1 cellular context compared by ENCODE assay signal in the genomic region with DNA sequence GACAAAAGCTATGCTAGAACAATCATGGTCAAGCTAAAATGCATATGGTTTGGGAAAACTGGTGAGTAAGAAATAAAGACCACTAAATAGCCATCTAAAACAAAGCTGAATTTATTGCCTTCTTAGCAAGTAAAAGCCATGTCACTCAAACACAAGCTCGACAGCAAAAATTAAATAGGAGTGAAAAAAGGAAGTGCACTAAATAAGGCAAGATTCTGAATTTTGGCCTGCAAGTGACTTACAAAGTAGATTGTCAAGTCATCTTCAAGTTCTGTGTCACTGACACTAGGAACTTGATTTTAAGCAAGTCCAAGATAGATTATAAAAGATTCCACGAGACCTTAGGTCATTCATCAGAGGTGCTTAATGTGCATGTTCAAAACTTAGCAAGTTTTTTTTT.
TF ChIP-seq lines count a peak whose summit lies in the region.

No MANE protein-coding gene starts in this region.

TF ChIP-seq in GM23338, 12 proteins besides CTCF, POLR2A, EP300 and RAD21:
- TF ChIP-seq, protein P1, sequence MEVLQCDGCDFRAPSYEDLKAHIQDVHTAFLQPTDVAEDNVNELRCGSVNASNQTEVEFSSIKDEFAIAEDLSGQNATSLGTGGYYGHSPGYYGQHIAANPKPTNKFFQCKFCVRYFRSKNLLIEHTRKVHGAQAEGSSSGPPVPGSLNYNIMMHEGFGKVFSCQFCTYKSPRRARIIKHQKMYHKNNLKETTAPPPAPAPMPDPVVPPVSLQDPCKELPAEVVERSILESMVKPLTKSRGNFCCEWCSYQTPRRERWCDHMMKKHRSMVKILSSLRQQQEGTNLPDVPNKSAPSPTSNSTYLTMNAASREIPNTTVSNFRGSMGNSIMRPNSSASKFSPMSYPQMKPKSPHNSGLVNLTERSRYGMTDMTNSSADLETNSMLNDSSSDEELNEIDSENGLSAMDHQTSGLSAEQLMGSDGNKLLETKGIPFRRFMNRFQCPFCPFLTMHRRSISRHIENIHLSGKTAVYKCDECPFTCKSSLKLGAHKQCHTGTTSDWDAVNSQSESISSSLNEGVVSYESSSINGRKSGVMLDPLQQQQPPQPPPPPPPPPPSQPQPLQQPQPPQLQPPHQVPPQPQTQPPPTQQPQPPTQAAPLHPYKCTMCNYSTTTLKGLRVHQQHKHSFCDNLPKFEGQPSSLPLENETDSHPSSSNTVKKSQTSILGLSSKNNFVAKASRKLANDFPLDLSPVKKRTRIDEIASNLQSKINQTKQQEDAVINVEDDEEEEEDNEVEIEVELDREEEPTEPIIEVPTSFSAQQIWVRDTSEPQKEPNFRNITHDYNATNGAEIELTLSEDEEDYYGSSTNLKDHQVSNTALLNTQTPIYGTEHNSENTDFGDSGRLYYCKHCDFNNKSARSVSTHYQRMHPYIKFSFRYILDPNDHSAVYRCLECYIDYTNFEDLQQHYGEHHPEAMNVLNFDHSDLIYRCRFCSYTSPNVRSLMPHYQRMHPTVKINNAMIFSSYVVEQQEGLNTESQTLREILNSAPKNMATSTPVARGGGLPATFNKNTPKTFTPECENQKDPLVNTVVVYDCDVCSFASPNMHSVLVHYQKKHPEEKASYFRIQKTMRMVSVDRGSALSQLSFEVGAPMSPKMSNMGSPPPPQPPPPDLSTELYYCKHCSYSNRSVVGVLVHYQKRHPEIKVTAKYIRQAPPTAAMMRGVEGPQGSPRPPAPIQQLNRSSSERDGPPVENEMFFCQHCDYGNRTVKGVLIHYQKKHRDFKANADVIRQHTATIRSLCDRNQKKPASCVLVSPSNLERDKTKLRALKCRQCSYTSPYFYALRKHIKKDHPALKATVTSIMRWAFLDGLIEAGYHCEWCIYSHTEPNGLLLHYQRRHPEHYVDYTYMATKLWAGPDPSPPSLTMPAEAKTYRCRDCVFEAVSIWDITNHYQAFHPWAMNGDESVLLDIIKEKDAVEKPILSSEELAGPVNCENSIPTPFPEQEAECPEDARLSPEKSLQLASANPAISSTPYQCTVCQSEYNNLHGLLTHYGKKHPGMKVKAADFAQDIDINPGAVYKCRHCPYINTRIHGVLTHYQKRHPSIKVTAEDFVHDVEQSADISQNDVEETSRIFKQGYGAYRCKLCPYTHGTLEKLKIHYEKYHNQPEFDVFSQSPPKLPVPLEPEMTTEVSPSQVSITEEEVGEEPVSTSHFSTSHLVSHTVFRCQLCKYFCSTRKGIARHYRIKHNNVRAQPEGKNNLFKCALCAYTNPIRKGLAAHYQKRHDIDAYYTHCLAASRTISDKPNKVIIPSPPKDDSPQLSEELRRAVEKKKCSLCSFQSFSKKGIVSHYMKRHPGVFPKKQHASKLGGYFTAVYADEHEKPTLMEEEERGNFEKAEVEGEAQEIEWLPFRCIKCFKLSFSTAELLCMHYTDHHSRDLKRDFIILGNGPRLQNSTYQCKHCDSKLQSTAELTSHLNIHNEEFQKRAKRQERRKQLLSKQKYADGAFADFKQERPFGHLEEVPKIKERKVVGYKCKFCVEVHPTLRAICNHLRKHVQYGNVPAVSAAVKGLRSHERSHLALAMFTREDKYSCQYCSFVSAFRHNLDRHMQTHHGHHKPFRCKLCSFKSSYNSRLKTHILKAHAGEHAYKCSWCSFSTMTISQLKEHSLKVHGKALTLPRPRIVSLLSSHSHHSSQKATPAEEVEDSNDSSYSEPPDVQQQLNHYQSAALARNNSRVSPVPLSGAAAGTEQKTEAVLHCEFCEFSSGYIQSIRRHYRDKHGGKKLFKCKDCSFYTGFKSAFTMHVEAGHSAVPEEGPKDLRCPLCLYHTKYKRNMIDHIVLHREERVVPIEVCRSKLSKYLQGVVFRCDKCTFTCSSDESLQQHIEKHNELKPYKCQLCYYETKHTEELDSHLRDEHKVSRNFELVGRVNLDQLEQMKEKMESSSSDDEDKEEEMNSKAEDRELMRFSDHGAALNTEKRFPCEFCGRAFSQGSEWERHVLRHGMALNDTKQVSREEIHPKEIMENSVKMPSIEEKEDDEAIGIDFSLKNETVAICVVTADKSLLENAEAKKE (CRISPR knock-in tag; IDR thresholded peaks at IDR 0.05) = no peak
- TF ChIP-seq STAT1 (IDR thresholded peaks at IDR 0.05; ENCODE audit: unreplicated experiment) = no peak
- TF ChIP-seq EZH2phosphoT487 (IDR thresholded peaks at IDR 0.05; ENCODE audit: unreplicated experiment) = no peak
- TF ChIP-seq, protein P2, sequence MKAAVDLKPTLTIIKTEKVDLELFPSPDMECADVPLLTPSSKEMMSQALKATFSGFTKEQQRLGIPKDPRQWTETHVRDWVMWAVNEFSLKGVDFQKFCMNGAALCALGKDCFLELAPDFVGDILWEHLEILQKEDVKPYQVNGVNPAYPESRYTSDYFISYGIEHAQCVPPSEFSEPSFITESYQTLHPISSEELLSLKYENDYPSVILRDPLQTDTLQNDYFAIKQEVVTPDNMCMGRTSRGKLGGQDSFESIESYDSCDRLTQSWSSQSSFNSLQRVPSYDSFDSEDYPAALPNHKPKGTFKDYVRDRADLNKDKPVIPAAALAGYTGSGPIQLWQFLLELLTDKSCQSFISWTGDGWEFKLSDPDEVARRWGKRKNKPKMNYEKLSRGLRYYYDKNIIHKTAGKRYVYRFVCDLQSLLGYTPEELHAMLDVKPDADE (IDR thresholded peaks at IDR 0.05) = no peak
- TF ChIP-seq EZH2 (IDR thresholded peaks at IDR 0.05; ENCODE audit: low read depth, unreplicated experiment) = no peak
- TF ChIP-seq, protein P3, sequence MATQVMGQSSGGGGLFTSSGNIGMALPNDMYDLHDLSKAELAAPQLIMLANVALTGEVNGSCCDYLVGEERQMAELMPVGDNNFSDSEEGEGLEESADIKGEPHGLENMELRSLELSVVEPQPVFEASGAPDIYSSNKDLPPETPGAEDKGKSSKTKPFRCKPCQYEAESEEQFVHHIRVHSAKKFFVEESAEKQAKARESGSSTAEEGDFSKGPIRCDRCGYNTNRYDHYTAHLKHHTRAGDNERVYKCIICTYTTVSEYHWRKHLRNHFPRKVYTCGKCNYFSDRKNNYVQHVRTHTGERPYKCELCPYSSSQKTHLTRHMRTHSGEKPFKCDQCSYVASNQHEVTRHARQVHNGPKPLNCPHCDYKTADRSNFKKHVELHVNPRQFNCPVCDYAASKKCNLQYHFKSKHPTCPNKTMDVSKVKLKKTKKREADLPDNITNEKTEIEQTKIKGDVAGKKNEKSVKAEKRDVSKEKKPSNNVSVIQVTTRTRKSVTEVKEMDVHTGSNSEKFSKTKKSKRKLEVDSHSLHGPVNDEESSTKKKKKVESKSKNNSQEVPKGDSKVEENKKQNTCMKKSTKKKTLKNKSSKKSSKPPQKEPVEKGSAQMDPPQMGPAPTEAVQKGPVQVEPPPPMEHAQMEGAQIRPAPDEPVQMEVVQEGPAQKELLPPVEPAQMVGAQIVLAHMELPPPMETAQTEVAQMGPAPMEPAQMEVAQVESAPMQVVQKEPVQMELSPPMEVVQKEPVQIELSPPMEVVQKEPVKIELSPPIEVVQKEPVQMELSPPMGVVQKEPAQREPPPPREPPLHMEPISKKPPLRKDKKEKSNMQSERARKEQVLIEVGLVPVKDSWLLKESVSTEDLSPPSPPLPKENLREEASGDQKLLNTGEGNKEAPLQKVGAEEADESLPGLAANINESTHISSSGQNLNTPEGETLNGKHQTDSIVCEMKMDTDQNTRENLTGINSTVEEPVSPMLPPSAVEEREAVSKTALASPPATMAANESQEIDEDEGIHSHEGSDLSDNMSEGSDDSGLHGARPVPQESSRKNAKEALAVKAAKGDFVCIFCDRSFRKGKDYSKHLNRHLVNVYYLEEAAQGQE (IDR thresholded peaks at IDR 0.05; ENCODE audit: unreplicated experiment) = no peak
- no peak for TF ChIP-seq CREB1 (CRISPR knock-in tag; IDR thresholded peaks at IDR 0.05; ENCODE audit: low read depth)
- TF ChIP-seq JUNB (IDR thresholded peaks at IDR 0.05; ENCODE audit: unreplicated experiment) = no peak
